In genomic region chr4:176001171-176002006, GRCh38 we compare ENCODE assay signal across 8 cellular contexts.
DNase-seq lines count a peak whose midpoint lies in the region; ATAC-seq and TF ChIP-seq lines count a peak whose summit lies in the region.

No MANE protein-coding gene starts in this region.

- peak; percentile 6 for ATAC-seq in GM18511 (IDR thresholded peaks at IDR 0.05; ENCODE audit: unreplicated experiment)

- intact Hi-C loops in OCI-LY7 (cut with micrococcal nuclease; ENCODE audit: unreplicated experiment) = no loop called here

- H4K20me1 ChIP-seq in OCI-LY7 (ENCODE audit: insufficient read depth, low read length) = no peaks in the 10 kb centered on the region
- H4K20me1 ChIP-seq in fibroblast of lung (ENCODE audit: control insufficient read depth, extremely low read depth, insufficient read depth, low read length) = no peaks in the 10 kb centered on the region

- H2AFZ ChIP-seq in OCI-LY7 (ENCODE audit: low read length) (peak overlapping the region; percentile 88), fibroblast of lung (ENCODE audit: low read length) (peak overlapping the region; percentile 48)

- H3K27me3 Mint-ChIP-seq in immature natural killer cell (ENCODE audit: low read depth in 3 of 3) = peaks cover 5 to 10% (median 6%) of the 10 kb centered on the region in 3 donors

- no peaks in the 10 kb centered on the region for H3K36me3 ChIP-seq in OCI-LY7 (ENCODE audit: insufficient read depth, low read length)
- H3K36me3 ChIP-seq in fibroblast of lung (ENCODE audit: control insufficient read depth, insufficient read depth, low read length) = no peaks in the 10 kb centered on the region
- H3K36me3 ChIP-seq in muscle layer of duodenum (ENCODE audit: control insufficient read depth in 1 of 2, insufficient read depth in 2 of 2, low read length in 2 of 2) = no peaks in the 10 kb centered on the region

- H3K4me1 Mint-ChIP-seq in immature natural killer cell = peaks cover 0 to 4% of the 10 kb centered on the region in 2 donors

- peaks cover 22% of the 10 kb centered on the region for H3K4me1 ChIP-seq in OCI-LY7 (ENCODE audit: insufficient read depth, low read length, poor library complexity, severe bottlenecking)
- no peaks in the 10 kb centered on the region for H3K4me1 ChIP-seq in fibroblast of lung (ENCODE audit: control insufficient read depth, extremely low read depth, insufficient read depth, low read length)
- H3K4me1 ChIP-seq in muscle layer of duodenum (ENCODE audit: control insufficient read depth in 1 of 2, insufficient read depth in 2 of 2, low read length in 2 of 2) = peaks cover 0 to 7% of the 10 kb centered on the region in 2 donors

- no peaks in the 10 kb centered on the region for H3K36me3 Mint-ChIP-seq in immature natural killer cell

- H3K9me3 Mint-ChIP-seq in immature natural killer cell = peaks cover 0 to 17% (median 8%) of the 10 kb centered on the region in 6 donors

- H3K4me3 ChIP-seq in OCI-LY7 (ENCODE audit: low read depth, low read length, poor library complexity, severe bottlenecking) (peak overlapping the region; percentile 70), fibroblast of lung (replicated peaks in 1 of 4; ENCODE audit: control extremely low read depth in 1 of 4, insufficient read depth in 1 of 4, low read depth in 3 of 4, low read length in 4 of 4) (peak overlapping the region; percentile 23 to 88 (median 40)), muscle layer of duodenum (ENCODE audit: low read depth in 1 of 2, low read length in 2 of 2) (peak overlapping the region; percentile 72 to 83)

- no peak overlapping the region for H3K27ac Mint-ChIP-seq in immature natural killer cell

- no peaks in the 10 kb centered on the region for H3K9me2 ChIP-seq in OCI-LY7 (ENCODE audit: insufficient read depth, low read length)

- H3K9ac ChIP-seq in fibroblast of lung (ENCODE audit: insufficient read depth, low read length) = no peak overlapping the region

- H3K79me2 ChIP-seq in OCI-LY7 (ENCODE audit: insufficient read depth, low read depth, low read length) (no peaks in the 10 kb centered on the region), fibroblast of lung (ENCODE audit: control insufficient read depth, insufficient read depth, low read length) (no peaks in the 10 kb centered on the region)

- POLR2A ChIA-PET in OCI-LY7 (lab: Charles Lee) = interaction anchor here (0.6 to 1.4 kb wide), 4 partner anchors 10 to 13 kb away, joined by 3 to 8 read pairs (median 4); no protein-coding TSS in a partner anchor

- DNase-seq in OCI-LY7 (ENCODE audit: low spot score) (no peak), fibroblast of lung (ENCODE audit: low read depth in 2 of 2) (peak; percentile 34 to 57), immature natural killer cell (no peak), DMS153 treated with DMSO at 0.1 percent for 48 hours (lab: John Stamatoyannopoulos, UW; ENCODE audit: unreplicated experiment) (no peak), NCI-H1092 treated with DMSO at 0.1 percent for 48 hours (lab: John Stamatoyannopoulos, UW) (no peak), RPMI8226 (no peak)

- CTCF ChIA-PET in OCI-LY7 (lab: Charles Lee; ENCODE audit: unreplicated experiment) = no interaction called here

- TF ChIP-seq CTCF in OCI-LY7 (conservative IDR thresholded peaks at IDR 0.05; ENCODE audit: low read length) = no peak
- TF ChIP-seq CTCF in fibroblast of lung (conservative IDR thresholded peaks at IDR 0.05 in 1 of 2, IDR thresholded peaks at IDR 0.05 in 1 of 2; ENCODE audit: low read depth in 1 of 2, low read length in 2 of 2) = no peak

- H3K9me3 ChIP-seq in OCI-LY7 (ENCODE audit: low read length) (no peaks in the 10 kb centered on the region), fibroblast of lung (ENCODE audit: control insufficient read depth, insufficient read depth, low read depth, low read length) (no peaks in the 10 kb centered on the region), muscle layer of duodenum (ENCODE audit: control insufficient read depth in 1 of 2, low read length in 2 of 2) (no peaks in the 10 kb centered on the region)

- no TSS peak for BruUV-seq in OCI-LY7 (replicated peaks; lab: Mats Ljungman, UMichigan)

- peak overlapping the region; percentile 86 for H3K4me2 ChIP-seq in OCI-LY7 (ENCODE audit: low read length)
- H3K4me2 ChIP-seq in fibroblast of lung (ENCODE audit: extremely low read depth, insufficient read depth, low read length) = peak overlapping the region; percentile 49

- H3K27me3 ChIP-seq in fibroblast of lung (ENCODE audit: control insufficient read depth, insufficient read depth, low read length) = peaks cover 10% of the 10 kb centered on the region
- no peaks in the 10 kb centered on the region for H3K27me3 ChIP-seq in muscle layer of duodenum (ENCODE audit: low read depth, low read length)

- H3K27ac ChIP-seq in OCI-LY7 (ENCODE audit: low read depth, low read length, poor library complexity, severe bottlenecking) (no peak overlapping the region), fibroblast of lung (ENCODE audit: insufficient read depth, low read length) (no peak overlapping the region), muscle layer of duodenum (ENCODE audit: low read length) (peak overlapping the region; percentile 78)

- peak overlapping the region in 2 of 5 donors; percentile 18 to 49 for H3K4me3 Mint-ChIP-seq in immature natural killer cell

Comparison
In these comparisons a context has a peak if more than half of its experiments do, and no peak if none do; other contexts are left out.
1. DNase-seq: peak in fibroblast of lung (2 of 2); none in OCI-LY7 (single experiment), immature natural killer cell (0 of 3), DMS153 treated with DMSO at 0.1 percent for 48 hours (single experiment), NCI-H1092 treated with DMSO at 0.1 percent for 48 hours (single experiment) and RPMI8226 (single experiment).
2. Peak in every context shown above with its lines, with median percentiles within 50 percentile points of each other: H3K4me3 ChIP-seq.